ENCODE assay signal across 10 cellular contexts in genomic region chr10:110392860-110393732, GRCh38.
DNase-seq lines count a peak whose midpoint lies in the region; ATAC-seq and TF ChIP-seq lines count a peak whose summit lies in the region.
"Had no signal": no experiment of that assay in that cellular context is flagged by ENCODE, and none has a peak within 500 bp of the region (broad histone marks: within the 10 kb centered on the region; RNA-seq: fewer than 3 reads in every experiment).

No MANE protein-coding gene starts in this region.

- intact Hi-C loops in IMR-90 (cut with micrococcal nuclease) (no loop called here), colonic mucosa (cut with DNase I) (no loop called here)

- no peak overlapping the region; the same call in 1 of the 2 replicates for H3K4me2 ChIP-seq in IMR-90 (ENCODE audit: low read depth, low read length)
- H3K4me2 ChIP-seq in neural progenitor cell = peak overlapping the region; percentile 45
- no peak overlapping the region for H3K4me2 ChIP-seq in Karpas-422 (ENCODE audit: low read depth, low read length, poor library complexity, severe bottlenecking)

- peak overlapping the region; percentile 76 for H4K5ac ChIP-seq in IMR-90 (ENCODE audit: low read depth, low read length)

- TF ChIP-seq CTCF in IMR-90 (conservative IDR thresholded peaks at IDR 0.05; ENCODE audit: low read depth, low read length) = no peak
- no peak for TF ChIP-seq CTCF in colonic mucosa (IDR thresholded peaks at IDR 0.05)
- TF ChIP-seq CTCF in neural progenitor cell (IDR thresholded peaks at IDR 0.05) = no peak

- peak overlapping the region; percentile 94 for H2AK5ac ChIP-seq in IMR-90 (ENCODE audit: low read depth, low read length)

- H2BK15ac ChIP-seq in IMR-90 (ENCODE audit: low read depth, low read length) = peak overlapping the region; percentile 69; the same call in 2 of the 3 replicates

- peak overlapping the region; percentile 70 for H3K18ac ChIP-seq in IMR-90 (ENCODE audit: low read depth, low read length)

- H3K4me1 ChIP-seq in IMR-90 (ENCODE audit: control insufficient read depth, insufficient read depth, low read length) (peaks cover 18% of the 10 kb centered on the region), colonic mucosa (peaks cover 9% of the 10 kb centered on the region), neural progenitor cell (peaks cover 20% of the 10 kb centered on the region), Karpas-422 (ENCODE audit: low read length) (peaks cover 30% of the 10 kb centered on the region)

- H3K27ac ChIP-seq in IMR-90 (ENCODE audit: insufficient read depth, low read length) (peak overlapping the region; percentile 31; the same call in 1 of the 2 replicates), colonic mucosa (no peak overlapping the region), neural progenitor cell (no peak overlapping the region), Karpas-422 (ENCODE audit: low read length) (no peak overlapping the region)

- no peak for TF ChIP-seq RAD21 in IMR-90 (IDR thresholded peaks at IDR 0.05; ENCODE audit: low read length)

- no TSS peak for BruUV-seq in IMR-90 (replicated peaks; lab: Mats Ljungman, UMichigan)

- 72% methylated on average over 9 of the region's 19 CpGs; no CpG with 5 or more reads in 1 of the 2 experiments for WGBS in IMR-90 (ENCODE audit: extremely low coverage in 2 of 2, insufficient read length in 1 of 2), 2 experiments

- H3K23ac ChIP-seq in IMR-90 (ENCODE audit: low read depth, low read length) = no peak overlapping the region

- no peak overlapping the region; the same call in 1 of the 2 replicates for H3K56ac ChIP-seq in IMR-90 (ENCODE audit: extremely low read depth, insufficient read depth, low read length)

- peaks cover 8% of the 10 kb centered on the region for H3K27me3 Mint-ChIP-seq in neural progenitor cell (ENCODE audit: insufficient read depth, low read depth)

- H3K36me3 Mint-ChIP-seq in neural progenitor cell = no peaks in the 10 kb centered on the region

- H4K8ac ChIP-seq in IMR-90 (ENCODE audit: low read depth in 2 of 2, low read length in 2 of 2) = peak overlapping the region; percentile 63 to 68

- no peaks in the 10 kb centered on the region for H3K79me2 ChIP-seq in neural progenitor cell (ENCODE audit: low read depth)
- H3K79me2 ChIP-seq in Karpas-422 (ENCODE audit: low read length) = no peaks in the 10 kb centered on the region

- H3K36me3 ChIP-seq in IMR-90 (ENCODE audit: control insufficient read depth, insufficient read depth, low read length) = no peaks in the 10 kb centered on the region
- H3K36me3 ChIP-seq in colonic mucosa = no peaks in the 10 kb centered on the region
- no peaks in the 10 kb centered on the region for H3K36me3 ChIP-seq in neural progenitor cell
- no peaks in the 10 kb centered on the region for H3K36me3 ChIP-seq in Karpas-422 (ENCODE audit: insufficient read depth, low read length)

- H3K27me3 ChIP-seq in IMR-90 (ENCODE audit: control insufficient read depth, insufficient read depth, low read length) (no peaks in the 10 kb centered on the region), colonic mucosa (no peaks in the 10 kb centered on the region), neural progenitor cell (no peaks in the 10 kb centered on the region), Karpas-422 (ENCODE audit: low read length) (no peaks in the 10 kb centered on the region)

- peak overlapping the region; percentile 58 for H3K4ac ChIP-seq in IMR-90 (ENCODE audit: low read depth, low read length)

- H2BK120ac ChIP-seq in IMR-90 (ENCODE audit: low read depth, low read length) = peak overlapping the region; percentile 71

- POLR2A ChIA-PET in IMR-90 (lab: Charles Lee; ENCODE audit: unreplicated experiment) = no interaction called here

- H2AK9ac ChIP-seq in IMR-90 (replicated peaks; ENCODE audit: low read depth, low read length, poor library complexity) = peak overlapping the region; percentile 21

- no peak overlapping the region for H3K4me3 ChIP-seq in IMR-90 (ENCODE audit: insufficient read depth, low read depth, low read length)
- H3K4me3 ChIP-seq in colonic mucosa = no peak overlapping the region
- no peak overlapping the region for H3K4me3 ChIP-seq in neural progenitor cell
- no peak overlapping the region for H3K4me3 ChIP-seq in Karpas-422 (ENCODE audit: low read length)

- peak overlapping the region; percentile 52; the same call in 1 of the 2 replicates for H4K91ac ChIP-seq in IMR-90 (ENCODE audit: insufficient read depth, low read depth, low read length)

- H3K9ac ChIP-seq in IMR-90 (ENCODE audit: low read depth, low read length) (peak overlapping the region; percentile 30; the same call in 1 of the 2 replicates), colonic mucosa (ENCODE audit: low read depth in 2 of 2, low read length in 2 of 2) (peak overlapping the region in 1 of 2 donors; percentile 14), neural progenitor cell (no peak overlapping the region), Karpas-422 (ENCODE audit: low read length) (no peak overlapping the region)

- in situ Hi-C loops in IMR-90 (cut with MboI; ENCODE audit: low sequenced_read_pairs) (no loop called here), KBM-7 (cut with MboI; ENCODE audit: low pct_unique_long_range_greater_than_20kb, low sequenced_read_pairs) (no loop called here)

- ATAC-seq in IMR-90 (ENCODE audit: low read depth) = peak; percentile 50

- H2AFZ ChIP-seq in IMR-90 (replicated peaks; ENCODE audit: low read length, poor library complexity) (peak overlapping the region; percentile 57), neural progenitor cell (replicated peaks) (no peak overlapping the region), Karpas-422 (ENCODE audit: low read length) (no peak overlapping the region)

- H3F3A ChIP-seq in neural progenitor cell (ENCODE audit: low read depth) = no peaks in the 10 kb centered on the region

- H2BK5ac ChIP-seq in IMR-90 (ENCODE audit: low read depth, low read length, poor library complexity, severe bottlenecking) = peak overlapping the region; percentile 9

- H3K9me3 ChIP-seq in IMR-90 (ENCODE audit: control insufficient read depth, insufficient read depth, low read length) (no peaks in the 10 kb centered on the region), colonic mucosa (no peaks in the 10 kb centered on the region), neural progenitor cell (ENCODE audit: low read depth) (no peaks in the 10 kb centered on the region), Karpas-422 (ENCODE audit: low read length) (no peaks in the 10 kb centered on the region)

- no peaks in the 10 kb centered on the region for H3K79me1 ChIP-seq in IMR-90 (ENCODE audit: low read depth in 1 of 2, low read length in 2 of 2)

- CTCF ChIA-PET in IMR-90 (lab: Yijun Ruan, JAX) = no interaction called here

- peaks cover 21% of the 10 kb centered on the region for H3K4me1 Mint-ChIP-seq in neural progenitor cell

- H3K9me3 Mint-ChIP-seq in neural progenitor cell = no peaks in the 10 kb centered on the region

- no peak overlapping the region for H3K4me3 Mint-ChIP-seq in neural progenitor cell

- peak; percentile 87 for DNase-seq in AG20443 (ENCODE audit: low spot score)
- DNase-seq in IMR-90 = peak; percentile 71
- DNase-seq in colonic mucosa = peak; percentile 68
- peak; percentile 71 for DNase-seq in neural progenitor cell (ENCODE audit: low spot score)
- no peak for DNase-seq in 8988T
- no peak for DNase-seq in NCI-H128 (lab: John Stamatoyannopoulos, UW; ENCODE audit: unreplicated experiment)
- no peak for DNase-seq in Karpas-422
- no peak for DNase-seq in KBM-7
- DNase-seq: NCI-H345, substantia nigra had no signal

- H4K20me1 ChIP-seq in IMR-90 (ENCODE audit: insufficient read depth, low read length) (no peaks in the 10 kb centered on the region), neural progenitor cell (ENCODE audit: low read depth) (no peaks in the 10 kb centered on the region), Karpas-422 (ENCODE audit: insufficient read depth, low read depth, low read length) (no peaks in the 10 kb centered on the region)

- peak overlapping the region; percentile 72 for H3K27ac Mint-ChIP-seq in neural progenitor cell

- peaks cover 19% of the 10 kb centered on the region for H3K9me1 ChIP-seq in IMR-90 (ENCODE audit: insufficient read depth, low read length)

- dilution Hi-C loops in IMR-90 (cut with HindIII; ENCODE audit: low sequenced_read_pairs, unreplicated experiment) = no loop called here

- H2BK20ac ChIP-seq in IMR-90 (ENCODE audit: low read depth, low read length) = peak overlapping the region; percentile 59; the same call in 1 of the 2 replicates

- H3K14ac ChIP-seq in IMR-90 (replicated peaks; ENCODE audit: low read depth, low read length) = peak overlapping the region; percentile 62

- TF ChIP-seq POLR2A in IMR-90 (IDR thresholded peaks at IDR 0.05; ENCODE audit: low read depth, low read length) = no peak

- no peaks in the 10 kb centered on the region for H3K9me2 ChIP-seq in Karpas-422 (replicated peaks; ENCODE audit: insufficient read depth, low read length)

TF ChIP-seq in IMR-90, 13 proteins besides CTCF, POLR2A, EP300 and RAD21 (continues in another document):
- TF ChIP-seq CHD1 (IDR thresholded peaks at IDR 0.05; ENCODE audit: low read depth, low read length) (no peak), NFE2L2 (IDR thresholded peaks at IDR 0.05; ENCODE audit: low read depth, low read length) (no peak), USF2 (IDR thresholded peaks at IDR 0.05; ENCODE audit: low read depth, low read length) (peak; percentile 53; the same call in 1 of the 2 replicates), MXI1 (IDR thresholded peaks at IDR 0.05; ENCODE audit: borderline replicate concordance, low read depth, low read length) (no peak), RCOR1 (IDR thresholded peaks at IDR 0.05; ENCODE audit: insufficient replicate concordance, low read length) (no peak), RFX5 (IDR thresholded peaks at IDR 0.05; ENCODE audit: low read depth, low read length) (no peak), MAZ (IDR thresholded peaks at IDR 0.05; ENCODE audit: borderline replicate concordance, low read depth, low read length) (peak; percentile 77; the same call in 1 of the 2 replicates), BHLHE40 (IDR thresholded peaks at IDR 0.05; ENCODE audit: low read depth, low read length) (no peak), SMC3 (IDR thresholded peaks at IDR 0.05; ENCODE audit: low read depth, low read length) (no peak), FOS (IDR thresholded peaks at IDR 0.05; ENCODE audit: low read depth, low read length) (no peak), CEBPB (IDR thresholded peaks at IDR 0.05; ENCODE audit: low read depth, low read length) (peak; percentile 97)

Comparison
In these comparisons a context has a peak if more than half of its experiments do, and no peak if none do; other contexts are left out.
1. DNase-seq: peak in AG20443 (single experiment), IMR-90 (single experiment), colonic mucosa (single experiment) and neural progenitor cell (single experiment); none in 8988T (single experiment), NCI-H128 (single experiment), Karpas-422 (single experiment) and KBM-7 (single experiment).